Comparison of ENCODE assay signal across 12 cellular contexts in the genomic region with DNA sequence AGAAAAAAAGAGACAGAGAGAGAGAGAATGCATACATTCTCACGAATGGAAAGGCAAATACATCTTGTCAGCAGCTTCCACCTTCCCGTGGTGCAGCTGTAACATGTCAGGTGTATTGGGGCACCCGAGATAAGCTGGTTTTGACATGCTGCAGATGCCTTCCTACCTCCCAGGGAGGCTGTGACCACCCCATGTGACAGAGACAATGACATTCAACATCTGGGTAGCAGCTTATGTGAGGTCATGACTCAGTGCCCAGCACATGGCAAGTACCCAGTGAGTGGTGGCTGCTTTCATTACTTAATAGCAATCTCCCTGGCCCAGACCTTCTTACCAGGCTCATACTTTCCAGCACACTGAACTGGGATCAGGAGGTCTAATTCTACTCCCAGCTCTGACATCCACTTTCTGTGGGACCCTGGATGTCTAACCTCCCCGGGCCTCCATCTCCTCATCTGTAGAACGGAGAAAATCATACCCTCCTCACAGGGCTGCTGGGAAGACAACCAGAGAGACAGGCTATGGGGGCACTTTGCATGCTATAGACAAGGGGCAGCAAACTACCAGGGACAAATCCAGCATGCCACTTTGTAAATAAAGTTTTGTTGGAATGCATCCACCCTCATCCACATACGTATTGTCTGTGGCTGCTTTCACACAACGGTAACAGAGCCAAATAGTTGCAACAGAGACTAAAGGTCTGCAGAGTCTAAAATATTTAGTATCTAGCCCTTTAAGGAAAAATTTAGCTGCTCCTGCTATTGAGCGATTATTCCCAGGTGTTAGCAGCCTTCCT. TPM values are rescaled to one million over a fixed set of nuclear protein-coding genes. Genes with fewer than 3 reads are reported as not detected.
DNase-seq lines count a peak whose midpoint lies in the region; ATAC-seq, FAIRE-seq and TF ChIP-seq lines count a peak whose summit lies in the region.
"Had no signal": no experiment of that assay in that cellular context is flagged by ENCODE, and none has a peak within 500 bp of the region (broad histone marks: within the 10 kb centered on the region; RNA-seq: fewer than 3 reads in every experiment).

No MANE protein-coding gene starts in this region.

- peaks cover 16% of the 10 kb centered on the region for H3K27me3 Mint-ChIP-seq in activated CD8-positive, alpha-beta T cell treated with anti-CD3 and anti-CD28 coated beads for 36 hours
- peaks cover 25% of the 10 kb centered on the region for H3K27me3 Mint-ChIP-seq in activated CD8-positive, alpha-beta T cell treated with anti-CD3 and anti-CD28 coated beads, Interleukin-2, amount 10 ng/mL, durations not matched to agents 7 days and 5 days (ENCODE audit: low read depth)

- no peak for TF ChIP-seq CTCF in activated CD8-positive, alpha-beta T cell treated with anti-CD3 and anti-CD28 coated beads for 36 hours (IDR thresholded peaks at IDR 0.05)
- no peak for TF ChIP-seq CTCF in thyroid gland (IDR thresholded peaks at IDR 0.05)

- H3K27ac ChIP-seq in thyroid gland, result peak overlapping the region; percentile 73 to 98 (median 84)

- no peaks in the 10 kb centered on the region for H3K36me3 ChIP-seq in thyroid gland

- CTCF ChIA-PET in activated CD8-positive, alpha-beta T cell treated with anti-CD3 and anti-CD28 coated beads for 36 hours (lab: Charles Lee), result interaction anchor here (0.6 kb wide), 1 partner anchor 379 kb away, joined by 3 read pairs; no protein-coding TSS in a partner anchor
- CTCF ChIA-PET in activated CD8-positive, alpha-beta T cell treated with anti-CD3 and anti-CD28 coated beads, Interleukin-2, amount 10 ng/mL, durations not matched to agents 7 days and 5 days (lab: Charles Lee), result no interaction called here

- no peaks in the 10 kb centered on the region for H3K36me3 Mint-ChIP-seq in activated CD8-positive, alpha-beta T cell treated with anti-CD3 and anti-CD28 coated beads for 36 hours (ENCODE audit: low read depth)
- H3K36me3 Mint-ChIP-seq in activated CD8-positive, alpha-beta T cell treated with anti-CD3 and anti-CD28 coated beads, Interleukin-2, amount 10 ng/mL, durations not matched to agents 7 days and 5 days (ENCODE audit: low read depth), result no peaks in the 10 kb centered on the region

- H3K4me3 Mint-ChIP-seq in activated CD8-positive, alpha-beta T cell treated with anti-CD3 and anti-CD28 coated beads for 36 hours, result no peak overlapping the region
- H3K4me3 Mint-ChIP-seq in activated CD8-positive, alpha-beta T cell treated with anti-CD3 and anti-CD28 coated beads, Interleukin-2, amount 10 ng/mL, durations not matched to agents 7 days and 5 days, result no peak overlapping the region

- peak; percentile 96 for FAIRE-seq in islet of Langerhans (lab: Jason Lieb, UNC)
- FAIRE-seq: H54 had no signal

- ATAC-seq in activated CD8-positive, alpha-beta T cell treated with anti-CD3 and anti-CD28 coated beads for 36 hours, result peak; percentile 42
- no peak for ATAC-seq in activated CD8-positive, alpha-beta T cell treated with anti-CD3 and anti-CD28 coated beads, Interleukin-2, amount 10 ng/mL, durations not matched to agents 7 days and 5 days
- no peak for ATAC-seq in HG02759 (IDR thresholded peaks at IDR 0.05; ENCODE audit: unreplicated experiment)
- ATAC-seq in GM19351 (IDR thresholded peaks at IDR 0.05; ENCODE audit: unreplicated experiment), result no peak

- no peaks in the 10 kb centered on the region for H3K27me3 ChIP-seq in thyroid gland

- intact Hi-C loops in activated CD8-positive, alpha-beta T cell treated with anti-CD3 and anti-CD28 coated beads for 36 hours (cut with micrococcal nuclease), result loop anchor here (10.0 kb wide), 1 partner anchor 278 kb away; no protein-coding TSS in a partner anchor
- intact Hi-C loops in thyroid gland (cut with DNase I), result loop anchor here (10.0 kb wide), 1 partner anchor 308 kb away; no protein-coding TSS in a partner anchor

- no peaks in the 10 kb centered on the region for H3K9me3 ChIP-seq in thyroid gland

- H3K4me1 Mint-ChIP-seq in activated CD8-positive, alpha-beta T cell treated with anti-CD3 and anti-CD28 coated beads for 36 hours (ENCODE audit: low read depth), result peaks cover 2% of the 10 kb centered on the region
- H3K4me1 Mint-ChIP-seq in activated CD8-positive, alpha-beta T cell treated with anti-CD3 and anti-CD28 coated beads, Interleukin-2, amount 10 ng/mL, durations not matched to agents 7 days and 5 days (ENCODE audit: low read depth), result no peaks in the 10 kb centered on the region

- no peak overlapping the region for H3K27ac Mint-ChIP-seq in activated CD8-positive, alpha-beta T cell treated with anti-CD3 and anti-CD28 coated beads for 36 hours
- H3K27ac Mint-ChIP-seq in activated CD8-positive, alpha-beta T cell treated with anti-CD3 and anti-CD28 coated beads, Interleukin-2, amount 10 ng/mL, durations not matched to agents 7 days and 5 days, result no peak overlapping the region

- POLR2A ChIA-PET in activated CD8-positive, alpha-beta T cell treated with anti-CD3 and anti-CD28 coated beads for 36 hours (lab: Charles Lee), result no interaction called here
- POLR2A ChIA-PET in activated CD8-positive, alpha-beta T cell treated with anti-CD3 and anti-CD28 coated beads, Interleukin-2, amount 10 ng/mL, durations not matched to agents 7 days and 5 days (lab: Charles Lee), result interaction anchor here (1.1 kb wide), 1 partner anchor 388 kb away, joined by 3 read pairs; no protein-coding TSS in a partner anchor

- TF ChIP-seq POLR2A in thyroid gland (IDR thresholded peaks at IDR 0.05), result peak in 1 of 2 donors; percentile 21

- 52 to 62% methylated on average over 8 of the region's 8 CpGs for WGBS in thyroid gland, 2 donors

- no peak for DNase-seq in activated CD8-positive, alpha-beta T cell treated with anti-CD3 and anti-CD28 coated beads for 36 hours
- DNase-seq in activated CD8-positive, alpha-beta T cell treated with anti-CD3 and anti-CD28 coated beads, Interleukin-2, amount 10 ng/mL, durations not matched to agents 7 days and 5 days, result no peak
- peak; percentile 61 for DNase-seq in amniotic epithelial cell (ENCODE audit: low read depth)
- peak; percentile 56 to 60 for DNase-seq in thyroid gland
- DNase-seq in cerebellar cortex (ENCODE audit: low spot score), result no peak
- DNase-seq: foreskin melanocyte, MM.1S, T-helper 2 cell had no signal

- no peak overlapping the region for H3K4me3 ChIP-seq in thyroid gland (replicated peaks in 1 of 3)

- H3K9me3 Mint-ChIP-seq in activated CD8-positive, alpha-beta T cell treated with anti-CD3 and anti-CD28 coated beads for 36 hours, result no peaks in the 10 kb centered on the region
- H3K9me3 Mint-ChIP-seq in activated CD8-positive, alpha-beta T cell treated with anti-CD3 and anti-CD28 coated beads, Interleukin-2, amount 10 ng/mL, durations not matched to agents 7 days and 5 days (ENCODE audit: insufficient read depth), result no peaks in the 10 kb centered on the region

- H3K4me1 ChIP-seq in thyroid gland, result peaks cover 19 to 27% of the 10 kb centered on the region in 2 donors

RNA-seq across cellular contexts. Expression of a gene that starts 38.5 kb away (rescaled TPM):
- total RNA-seq in activated CD8-positive, alpha-beta T cell treated with anti-CD3 and anti-CD28 coated beads for 36 hours, result 10 to 100 TPM; 14.0 to 14.3 TPM
- total RNA-seq in activated CD8-positive, alpha-beta T cell treated with anti-CD3 and anti-CD28 coated beads, Interleukin-2, amount 10 ng/mL, durations not matched to agents 7 days and 5 days, result 10 to 100 TPM; 14.8 TPM
- 10 to 100 TPM; 18.7 to 30.1 (median 23.8) TPM for total RNA-seq in thyroid gland

Comparison
In these comparisons a context has a peak if more than half of its experiments do, and no peak if none do; other contexts are left out.
1. DNase-seq: peak in amniotic epithelial cell (single experiment) and thyroid gland (2 of 2); none in activated CD8-positive, alpha-beta T cell treated with anti-CD3 and anti-CD28 coated beads for 36 hours (single experiment), activated CD8-positive, alpha-beta T cell treated with anti-CD3 and anti-CD28 coated beads, Interleukin-2, amount 10 ng/mL, durations not matched to agents 7 days and 5 days (single experiment) and cerebellar cortex (single experiment).